ENCODE assay signal across 1 cellular context in genomic region chr11:65718964-65719492, GRCh38.
TF ChIP-seq lines count a peak whose summit lies in the region.

No MANE protein-coding gene starts in this region.

TF ChIP-seq in HCT116, 20 proteins besides CTCF, POLR2A, EP300 and RAD21 (continued from another document):
- TF ChIP-seq POLR2AphosphoS5 (IDR thresholded peaks at IDR 0.05; ENCODE audit: low read depth, low read length) (no peak; the same call in 1 of the 2 replicates), FOSL1 (IDR thresholded peaks at IDR 0.05; ENCODE audit: low read depth) (no peak), CBX3 (IDR thresholded peaks at IDR 0.05; ENCODE audit: low read depth) (no peak), ZBTB33 (IDR thresholded peaks at IDR 0.05; ENCODE audit: extremely low read depth, insufficient replicate concordance, low read length) (no peak), JUND (IDR thresholded peaks at IDR 0.05) (no peak), SIN3A (IDR thresholded peaks at IDR 0.05; ENCODE audit: low read depth) (no peak), EGR1 (IDR thresholded peaks at IDR 0.05; ENCODE audit: low read depth) (no peak), ELF1 (IDR thresholded peaks at IDR 0.05; ENCODE audit: borderline replicate concordance, low read depth) (no peak), SRF (IDR thresholded peaks at IDR 0.05; ENCODE audit: low read depth) (no peak)
